Comparison of ENCODE assay signal across 11 cellular contexts in the genomic region with DNA sequence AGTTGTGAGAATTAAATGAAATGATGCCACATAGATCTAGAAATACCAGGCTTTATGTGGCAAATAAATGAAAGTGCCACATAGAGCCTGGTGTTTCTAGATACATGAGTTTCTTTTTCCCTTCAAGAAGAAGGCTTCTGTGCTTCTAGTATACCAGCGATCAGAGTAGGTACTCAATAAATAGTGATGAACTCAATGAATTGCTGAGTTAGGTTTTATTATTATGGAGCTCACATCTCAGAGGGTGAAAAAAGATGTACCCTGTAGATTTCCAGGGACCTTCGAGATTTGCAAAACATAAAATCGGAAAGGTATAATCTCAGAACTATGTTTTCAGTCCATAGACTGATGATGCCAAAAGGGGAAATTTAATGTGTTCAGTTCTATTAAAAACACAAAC. TPM values are rescaled to one million over a fixed set of nuclear protein-coding genes. Genes with fewer than 3 reads are reported as not detected.
DNase-seq lines count a peak whose midpoint lies in the region; ATAC-seq and TF ChIP-seq lines count a peak whose summit lies in the region.
"Had no signal": no experiment of that assay in that cellular context is flagged by ENCODE, and none has a peak within 500 bp of the region (broad histone marks: within the 10 kb centered on the region; RNA-seq: fewer than 3 reads in every experiment).

No MANE protein-coding gene starts in this region.

- TSS peak; percentile 36 for BruUV-seq in PC-9 (replicated peaks; lab: Mats Ljungman, UMichigan)

- H3K4me3 Mint-ChIP-seq in CD4-positive, alpha-beta memory T cell = peak overlapping the region in 6 of 8 donors; percentile 73 to 86 (median 78)

- in situ Hi-C loops in gastrocnemius medialis (cut with MboI; ENCODE audit: low sequenced_read_pairs in 4 of 4) = no loop called here

- H2AFZ ChIP-seq in PC-9 = no peak overlapping the region

- no peak for DNase-seq in CD4-positive, alpha-beta memory T cell
- no peak for DNase-seq in PC-9
- no peak for DNase-seq in esophagus muscularis mucosa (ENCODE audit: extremely low spot score)
- DNase-seq in gastrocnemius medialis = no peak
- DNase-seq in UCSD-AML1 (lab: John Stamatoyannopoulos, UW; ENCODE audit: unreplicated experiment) = no peak
- DNase-seq in NCI-H2081 (lab: John Stamatoyannopoulos, UW) = no peak
- no peak for DNase-seq in CD1c-positive myeloid dendritic cell (ENCODE audit: extremely low spot score)
- DNase-seq: SHP77 treated with DMSO at 0.1 percent for 48 hours had no signal

- no peaks in the 10 kb centered on the region for H3K36me3 ChIP-seq in CD4-positive, alpha-beta memory T cell (ENCODE audit: insufficient read depth, low read length)
- H3K36me3 ChIP-seq in PC-9 (ENCODE audit: low read depth) = no peaks in the 10 kb centered on the region
- no peaks in the 10 kb centered on the region for H3K36me3 ChIP-seq in esophagus muscularis mucosa
- no peaks in the 10 kb centered on the region for H3K36me3 ChIP-seq in gastrocnemius medialis

- H3K4me2 ChIP-seq in PC-9 = peak overlapping the region; percentile 77

- CTCF ChIA-PET in CD4-positive, alpha-beta memory T cell (lab: Charles Lee; ENCODE audit: partially characterized antibody) = interaction anchor here (1.0 to 5.4 kb wide), 3 partner anchors 40 to 49 kb away, joined by 3 to 34 read pairs (median 3); no protein-coding TSS in a partner anchor
- CTCF ChIA-PET in PC-9 (lab: Charles Lee) = interaction anchor here (0.6 to 1.2 kb wide), 3 partner anchors 14 to 282 kb away, joined by 3 to 10 read pairs (median 9); no protein-coding TSS in a partner anchor

- TF ChIP-seq POLR2A in esophagus muscularis mucosa (IDR thresholded peaks at IDR 0.05; ENCODE audit: low read depth) = no peak
- TF ChIP-seq POLR2A in gastrocnemius medialis (IDR thresholded peaks at IDR 0.05) = no peak

- peaks cover 8% of the 10 kb centered on the region for H4K20me1 ChIP-seq in PC-9 (ENCODE audit: insufficient read depth)

- no peaks in the 10 kb centered on the region for H3K27me3 Mint-ChIP-seq in CD4-positive, alpha-beta memory T cell

- H3K9me3 Mint-ChIP-seq in CD4-positive, alpha-beta memory T cell = peaks cover 0 to 5% (median 0%) of the 10 kb centered on the region in 8 donors
- H3K9me3 Mint-ChIP-seq: activated naive CD8-positive, alpha-beta T cell treated with anti-CD3 and anti-CD28 coated beads, Interleukin-2, amount 50 U/mL, for 24 hours had no signal

- no peaks in the 10 kb centered on the region for H3K9me2 ChIP-seq in PC-9 (ENCODE audit: insufficient read depth)

- H3F3A ChIP-seq in PC-9 (ENCODE audit: insufficient read depth, low read depth) = peaks cover 26% of the 10 kb centered on the region

- peaks cover 36% of the 10 kb centered on the region for H3K4me1 ChIP-seq in CD4-positive, alpha-beta memory T cell (ENCODE audit: insufficient read depth, low read length)
- H3K4me1 ChIP-seq in PC-9 (replicated peaks; ENCODE audit: insufficient read depth) (peaks cover 33% of the 10 kb centered on the region), esophagus muscularis mucosa (peaks cover 23 to 41% (median 38%) of the 10 kb centered on the region in 4 donors), gastrocnemius medialis (peaks cover 28 to 32% of the 10 kb centered on the region in 2 donors)

- no peaks in the 10 kb centered on the region for H3K9me3 ChIP-seq in CD4-positive, alpha-beta memory T cell (ENCODE audit: control insufficient read depth in 1 of 2, low read length in 2 of 2)
- H3K9me3 ChIP-seq in PC-9 (ENCODE audit: insufficient read depth, low read depth) (no peaks in the 10 kb centered on the region), esophagus muscularis mucosa (no peaks in the 10 kb centered on the region), gastrocnemius medialis (no peaks in the 10 kb centered on the region)

- no peak overlapping the region for H3K4me3 ChIP-seq in CD4-positive, alpha-beta memory T cell (ENCODE audit: low read length in 2 of 2)
- H3K4me3 ChIP-seq in PC-9 (peak overlapping the region; percentile 25; the same call in 1 of the 2 replicates), esophagus muscularis mucosa (no peak overlapping the region), gastrocnemius medialis (no peak overlapping the region)

- H3K79me2 ChIP-seq in PC-9 (ENCODE audit: low read depth) = peaks cover 21% of the 10 kb centered on the region

- TF ChIP-seq EP300 in esophagus muscularis mucosa (IDR thresholded peaks at IDR 0.05) = no peak

- peak overlapping the region; percentile 76 to 97 (median 90) for H3K27ac Mint-ChIP-seq in CD4-positive, alpha-beta memory T cell
- H3K27ac Mint-ChIP-seq: activated naive CD8-positive, alpha-beta T cell treated with anti-CD3 and anti-CD28 coated beads, Interleukin-2, amount 50 U/mL, for 24 hours had no signal

- TF ChIP-seq CTCF in PC-9 (conservative IDR thresholded peaks at IDR 0.05) = no peak
- no peak for TF ChIP-seq CTCF in esophagus muscularis mucosa (IDR thresholded peaks at IDR 0.05)
- TF ChIP-seq CTCF in gastrocnemius medialis (IDR thresholded peaks at IDR 0.05 in 4 of 5, conservative IDR thresholded peaks at IDR 0.05 in 1 of 5) = no peak

- intact Hi-C loops in CD4-positive, alpha-beta memory T cell (cut with micrococcal nuclease) = loop anchor here (5.0 kb wide), 1 partner anchor 109 kb away; no protein-coding TSS in a partner anchor
- intact Hi-C loops in PC-9 (cut with micrococcal nuclease; ENCODE audit: unreplicated experiment) = loop anchor here (5.0 kb wide), 1 partner anchor 206 kb away; a partner anchor contains a TSS
- intact Hi-C loops in esophagus muscularis mucosa (cut with DNase I) = loop anchor here (5.0 kb wide), 1 partner anchor 39 kb away; no protein-coding TSS in a partner anchor
- intact Hi-C loops in gastrocnemius medialis (cut with DNase I; ENCODE audit: low total_unique reads) = loop anchor here (10.0 kb wide), 1 partner anchor 231 kb away; no protein-coding TSS in a partner anchor

- no peak for ATAC-seq in gastrocnemius medialis
- no peak for ATAC-seq in GM21381 (IDR thresholded peaks at IDR 0.05; ENCODE audit: unreplicated experiment)

- POLR2A ChIA-PET in CD4-positive, alpha-beta memory T cell (lab: Charles Lee; ENCODE audit: partially characterized antibody) = interaction anchor here (0.9 to 1.4 kb wide), 5 partner anchors 24 to 197 kb away, joined by 3 to 5 read pairs (median 4); no protein-coding TSS in a partner anchor
- POLR2A ChIA-PET in PC-9 (lab: Charles Lee; ENCODE audit: unreplicated experiment) = no interaction called here

- H3K36me3 Mint-ChIP-seq in CD4-positive, alpha-beta memory T cell = peaks cover 0 to 7% of the 10 kb centered on the region in 2 donors
- H3K36me3 Mint-ChIP-seq: CD14-positive monocyte had no signal

- peaks cover 22 to 52% (median 32%) of the 10 kb centered on the region in 4 donors for H3K4me1 Mint-ChIP-seq in CD4-positive, alpha-beta memory T cell

- WGBS in esophagus muscularis mucosa = 81% methylated on average over 3 of the region's 3 CpGs

- no peaks in the 10 kb centered on the region for H3K27me3 ChIP-seq in CD4-positive, alpha-beta memory T cell (ENCODE audit: insufficient read depth, low read length)
- H3K27me3 ChIP-seq in PC-9 (ENCODE audit: insufficient read depth, low read depth) = no peaks in the 10 kb centered on the region
- no peaks in the 10 kb centered on the region for H3K27me3 ChIP-seq in esophagus muscularis mucosa
- no peaks in the 10 kb centered on the region for H3K27me3 ChIP-seq in gastrocnemius medialis

- H3K27ac ChIP-seq in CD4-positive, alpha-beta memory T cell (ENCODE audit: low read depth, low read length) = no peak overlapping the region
- H3K27ac ChIP-seq in PC-9 (peak overlapping the region; percentile 61), esophagus muscularis mucosa (replicated peaks in 1 of 4) (peak overlapping the region; percentile 90 to 98 (median 92)), gastrocnemius medialis (peak overlapping the region; percentile 94 to 99 (median 94))

RNA-seq across cellular contexts. Expression of a gene that starts 2.3 kb away (rescaled TPM):
- 100 to 1,000 TPM; 107 to 109 TPM for total RNA-seq in CD4-positive, alpha-beta memory T cell
- 10 to 100 TPM in 1 of 2 donors, 1 to 10 TPM in 1; 6.9 to 50.9 TPM for polyA plus RNA-seq in CD4-positive, alpha-beta memory T cell
- total RNA-seq in PC-9 (2021) (138 and 140 TPM in 2 replicates), esophagus muscularis mucosa (100 to 1,000 TPM in 1 of 4 donors, 10 to 100 TPM in 3; 47.1 to 109 (median 72.3) TPM), gastrocnemius medialis (10 to 100 TPM in 3 of 4 donors, 1 to 10 TPM in 1; 8.5 to 25.7 (median 22.0) TPM)
